ENCODE assay signal across 2 cellular contexts in the genomic region with DNA sequence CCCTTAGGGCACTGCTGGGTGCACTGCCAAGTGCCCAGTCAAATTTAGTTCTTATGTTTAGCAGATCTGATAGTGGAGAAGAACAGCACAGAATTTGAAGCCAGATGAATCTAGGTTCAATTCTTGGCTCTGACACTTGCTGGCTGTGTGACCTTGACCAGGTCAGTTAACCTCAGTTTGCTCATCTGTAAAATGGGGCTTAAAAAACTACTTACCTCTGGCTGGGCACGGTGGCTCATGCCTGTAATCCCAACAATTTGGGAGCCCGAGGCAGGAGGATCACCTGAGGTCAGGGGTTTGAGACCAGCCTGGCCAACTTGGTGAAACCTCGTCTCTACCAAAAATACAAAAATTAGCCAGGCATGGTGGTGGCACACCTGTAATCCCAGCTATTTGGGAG.
TF ChIP-seq lines count a peak whose summit lies in the region.

No MANE protein-coding gene starts in this region.

TF ChIP-seq in HepG2, 621 proteins besides CTCF, POLR2A, EP300 and RAD21:
- TF ChIP-seq, protein P1, sequence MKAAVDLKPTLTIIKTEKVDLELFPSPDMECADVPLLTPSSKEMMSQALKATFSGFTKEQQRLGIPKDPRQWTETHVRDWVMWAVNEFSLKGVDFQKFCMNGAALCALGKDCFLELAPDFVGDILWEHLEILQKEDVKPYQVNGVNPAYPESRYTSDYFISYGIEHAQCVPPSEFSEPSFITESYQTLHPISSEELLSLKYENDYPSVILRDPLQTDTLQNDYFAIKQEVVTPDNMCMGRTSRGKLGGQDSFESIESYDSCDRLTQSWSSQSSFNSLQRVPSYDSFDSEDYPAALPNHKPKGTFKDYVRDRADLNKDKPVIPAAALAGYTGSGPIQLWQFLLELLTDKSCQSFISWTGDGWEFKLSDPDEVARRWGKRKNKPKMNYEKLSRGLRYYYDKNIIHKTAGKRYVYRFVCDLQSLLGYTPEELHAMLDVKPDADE (CRISPR knock-in tag; IDR thresholded peaks at IDR 0.05) = no peak
- TF ChIP-seq ZNF629 (CRISPR knock-in tag; conservative IDR thresholded peaks at IDR 0.05) (peak; percentile 89), IKZF1 (IDR thresholded peaks at IDR 0.05) (no peak), ZC3H4 (CRISPR knock-in tag; IDR thresholded peaks at IDR 0.05; ENCODE audit: borderline replicate concordance) (no peak)
- TF ChIP-seq, protein P2, sequence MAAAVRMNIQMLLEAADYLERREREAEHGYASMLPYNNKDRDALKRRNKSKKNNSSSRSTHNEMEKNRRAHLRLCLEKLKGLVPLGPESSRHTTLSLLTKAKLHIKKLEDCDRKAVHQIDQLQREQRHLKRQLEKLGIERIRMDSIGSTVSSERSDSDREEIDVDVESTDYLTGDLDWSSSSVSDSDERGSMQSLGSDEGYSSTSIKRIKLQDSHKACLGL (CRISPR knock-in tag; IDR thresholded peaks at IDR 0.05) = no peak

TF ChIP-seq in K562, 482 proteins besides CTCF, POLR2A, EP300 and RAD21:
- TF ChIP-seq ZNF408 (CRISPR knock-in tag; IDR thresholded peaks at IDR 0.05; ENCODE audit: low read depth) = no peak
- no peak for TF ChIP-seq OTX1 (CRISPR knock-in tag; IDR thresholded peaks at IDR 0.05)
- no peak for TF ChIP-seq POLR2H (tag; IDR thresholded peaks at IDR 0.05; ENCODE audit: low read depth)
- TF ChIP-seq, protein P3, sequence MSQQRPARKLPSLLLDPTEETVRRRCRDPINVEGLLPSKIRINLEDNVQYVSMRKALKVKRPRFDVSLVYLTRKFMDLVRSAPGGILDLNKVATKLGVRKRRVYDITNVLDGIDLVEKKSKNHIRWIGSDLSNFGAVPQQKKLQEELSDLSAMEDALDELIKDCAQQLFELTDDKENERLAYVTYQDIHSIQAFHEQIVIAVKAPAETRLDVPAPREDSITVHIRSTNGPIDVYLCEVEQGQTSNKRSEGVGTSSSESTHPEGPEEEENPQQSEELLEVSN (IDR thresholded peaks at IDR 0.05; ENCODE audit: borderline replicate concordance in 1 of 2, extremely low read depth in 1 of 2, insufficient read depth in 1 of 2, insufficient read length in 1 of 2, low read depth in 1 of 2, low read length in 1 of 2, poor library complexity in 1 of 2, severe bottlenecking in 1 of 2) = no peak
- TF ChIP-seq GABPB1 (CRISPR knock-in tag; IDR thresholded peaks at IDR 0.05) = no peak
- peak; percentile 87 for TF ChIP-seq ADNP (tag; IDR thresholded peaks at IDR 0.05)
- TF ChIP-seq, protein P4, sequence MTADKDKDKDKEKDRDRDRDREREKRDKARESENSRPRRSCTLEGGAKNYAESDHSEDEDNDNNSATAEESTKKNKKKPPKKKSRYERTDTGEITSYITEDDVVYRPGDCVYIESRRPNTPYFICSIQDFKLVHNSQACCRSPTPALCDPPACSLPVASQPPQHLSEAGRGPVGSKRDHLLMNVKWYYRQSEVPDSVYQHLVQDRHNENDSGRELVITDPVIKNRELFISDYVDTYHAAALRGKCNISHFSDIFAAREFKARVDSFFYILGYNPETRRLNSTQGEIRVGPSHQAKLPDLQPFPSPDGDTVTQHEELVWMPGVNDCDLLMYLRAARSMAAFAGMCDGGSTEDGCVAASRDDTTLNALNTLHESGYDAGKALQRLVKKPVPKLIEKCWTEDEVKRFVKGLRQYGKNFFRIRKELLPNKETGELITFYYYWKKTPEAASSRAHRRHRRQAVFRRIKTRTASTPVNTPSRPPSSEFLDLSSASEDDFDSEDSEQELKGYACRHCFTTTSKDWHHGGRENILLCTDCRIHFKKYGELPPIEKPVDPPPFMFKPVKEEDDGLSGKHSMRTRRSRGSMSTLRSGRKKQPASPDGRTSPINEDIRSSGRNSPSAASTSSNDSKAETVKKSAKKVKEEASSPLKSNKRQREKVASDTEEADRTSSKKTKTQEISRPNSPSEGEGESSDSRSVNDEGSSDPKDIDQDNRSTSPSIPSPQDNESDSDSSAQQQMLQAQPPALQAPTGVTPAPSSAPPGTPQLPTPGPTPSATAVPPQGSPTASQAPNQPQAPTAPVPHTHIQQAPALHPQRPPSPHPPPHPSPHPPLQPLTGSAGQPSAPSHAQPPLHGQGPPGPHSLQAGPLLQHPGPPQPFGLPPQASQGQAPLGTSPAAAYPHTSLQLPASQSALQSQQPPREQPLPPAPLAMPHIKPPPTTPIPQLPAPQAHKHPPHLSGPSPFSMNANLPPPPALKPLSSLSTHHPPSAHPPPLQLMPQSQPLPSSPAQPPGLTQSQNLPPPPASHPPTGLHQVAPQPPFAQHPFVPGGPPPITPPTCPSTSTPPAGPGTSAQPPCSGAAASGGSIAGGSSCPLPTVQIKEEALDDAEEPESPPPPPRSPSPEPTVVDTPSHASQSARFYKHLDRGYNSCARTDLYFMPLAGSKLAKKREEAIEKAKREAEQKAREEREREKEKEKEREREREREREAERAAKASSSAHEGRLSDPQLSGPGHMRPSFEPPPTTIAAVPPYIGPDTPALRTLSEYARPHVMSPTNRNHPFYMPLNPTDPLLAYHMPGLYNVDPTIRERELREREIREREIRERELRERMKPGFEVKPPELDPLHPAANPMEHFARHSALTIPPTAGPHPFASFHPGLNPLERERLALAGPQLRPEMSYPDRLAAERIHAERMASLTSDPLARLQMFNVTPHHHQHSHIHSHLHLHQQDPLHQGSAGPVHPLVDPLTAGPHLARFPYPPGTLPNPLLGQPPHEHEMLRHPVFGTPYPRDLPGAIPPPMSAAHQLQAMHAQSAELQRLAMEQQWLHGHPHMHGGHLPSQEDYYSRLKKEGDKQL (CRISPR knock-in tag; IDR thresholded peaks at IDR 0.05; ENCODE audit: borderline replicate concordance) = no peak
- TF ChIP-seq NCOA1 (IDR thresholded peaks at IDR 0.05; ENCODE audit: low read depth) = no peak
- TF ChIP-seq BHLHE40 (IDR thresholded peaks at IDR 0.05; ENCODE audit: low read length) = no peak
- TF ChIP-seq GATAD2A (IDR thresholded peaks at IDR 0.05) = no peak
- TF ChIP-seq, protein P5, sequence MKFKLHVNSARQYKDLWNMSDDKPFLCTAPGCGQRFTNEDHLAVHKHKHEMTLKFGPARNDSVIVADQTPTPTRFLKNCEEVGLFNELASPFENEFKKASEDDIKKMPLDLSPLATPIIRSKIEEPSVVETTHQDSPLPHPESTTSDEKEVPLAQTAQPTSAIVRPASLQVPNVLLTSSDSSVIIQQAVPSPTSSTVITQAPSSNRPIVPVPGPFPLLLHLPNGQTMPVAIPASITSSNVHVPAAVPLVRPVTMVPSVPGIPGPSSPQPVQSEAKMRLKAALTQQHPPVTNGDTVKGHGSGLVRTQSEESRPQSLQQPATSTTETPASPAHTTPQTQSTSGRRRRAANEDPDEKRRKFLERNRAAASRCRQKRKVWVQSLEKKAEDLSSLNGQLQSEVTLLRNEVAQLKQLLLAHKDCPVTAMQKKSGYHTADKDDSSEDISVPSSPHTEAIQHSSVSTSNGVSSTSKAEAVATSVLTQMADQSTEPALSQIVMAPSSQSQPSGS (CRISPR knock-in tag; IDR thresholded peaks at IDR 0.05) = no peak
- TF ChIP-seq, protein P6, sequence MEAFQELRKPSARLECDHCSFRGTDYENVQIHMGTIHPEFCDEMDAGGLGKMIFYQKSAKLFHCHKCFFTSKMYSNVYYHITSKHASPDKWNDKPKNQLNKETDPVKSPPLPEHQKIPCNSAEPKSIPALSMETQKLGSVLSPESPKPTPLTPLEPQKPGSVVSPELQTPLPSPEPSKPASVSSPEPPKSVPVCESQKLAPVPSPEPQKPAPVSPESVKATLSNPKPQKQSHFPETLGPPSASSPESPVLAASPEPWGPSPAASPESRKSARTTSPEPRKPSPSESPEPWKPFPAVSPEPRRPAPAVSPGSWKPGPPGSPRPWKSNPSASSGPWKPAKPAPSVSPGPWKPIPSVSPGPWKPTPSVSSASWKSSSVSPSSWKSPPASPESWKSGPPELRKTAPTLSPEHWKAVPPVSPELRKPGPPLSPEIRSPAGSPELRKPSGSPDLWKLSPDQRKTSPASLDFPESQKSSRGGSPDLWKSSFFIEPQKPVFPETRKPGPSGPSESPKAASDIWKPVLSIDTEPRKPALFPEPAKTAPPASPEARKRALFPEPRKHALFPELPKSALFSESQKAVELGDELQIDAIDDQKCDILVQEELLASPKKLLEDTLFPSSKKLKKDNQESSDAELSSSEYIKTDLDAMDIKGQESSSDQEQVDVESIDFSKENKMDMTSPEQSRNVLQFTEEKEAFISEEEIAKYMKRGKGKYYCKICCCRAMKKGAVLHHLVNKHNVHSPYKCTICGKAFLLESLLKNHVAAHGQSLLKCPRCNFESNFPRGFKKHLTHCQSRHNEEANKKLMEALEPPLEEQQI (IDR thresholded peaks at IDR 0.05) = no peak
- no peak for TF ChIP-seq ERF (CRISPR knock-in tag; IDR thresholded peaks at IDR 0.05)
- TF ChIP-seq, protein P7, sequence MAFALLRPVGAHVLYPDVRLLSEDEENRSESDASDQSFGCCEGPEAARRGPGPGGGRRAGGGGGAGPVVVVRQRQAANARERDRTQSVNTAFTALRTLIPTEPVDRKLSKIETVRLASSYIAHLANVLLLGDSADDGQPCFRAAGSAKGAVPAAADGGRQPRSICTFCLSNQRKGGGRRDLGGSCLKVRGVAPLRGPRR (CRISPR knock-in tag; IDR thresholded peaks at IDR 0.05) = no peak
- TF ChIP-seq NR4A1 (CRISPR knock-in tag; IDR thresholded peaks at IDR 0.05) = no peak
- TF ChIP-seq NR4A1 (tag; IDR thresholded peaks at IDR 0.05) = no peak
- TF ChIP-seq, protein P8, sequence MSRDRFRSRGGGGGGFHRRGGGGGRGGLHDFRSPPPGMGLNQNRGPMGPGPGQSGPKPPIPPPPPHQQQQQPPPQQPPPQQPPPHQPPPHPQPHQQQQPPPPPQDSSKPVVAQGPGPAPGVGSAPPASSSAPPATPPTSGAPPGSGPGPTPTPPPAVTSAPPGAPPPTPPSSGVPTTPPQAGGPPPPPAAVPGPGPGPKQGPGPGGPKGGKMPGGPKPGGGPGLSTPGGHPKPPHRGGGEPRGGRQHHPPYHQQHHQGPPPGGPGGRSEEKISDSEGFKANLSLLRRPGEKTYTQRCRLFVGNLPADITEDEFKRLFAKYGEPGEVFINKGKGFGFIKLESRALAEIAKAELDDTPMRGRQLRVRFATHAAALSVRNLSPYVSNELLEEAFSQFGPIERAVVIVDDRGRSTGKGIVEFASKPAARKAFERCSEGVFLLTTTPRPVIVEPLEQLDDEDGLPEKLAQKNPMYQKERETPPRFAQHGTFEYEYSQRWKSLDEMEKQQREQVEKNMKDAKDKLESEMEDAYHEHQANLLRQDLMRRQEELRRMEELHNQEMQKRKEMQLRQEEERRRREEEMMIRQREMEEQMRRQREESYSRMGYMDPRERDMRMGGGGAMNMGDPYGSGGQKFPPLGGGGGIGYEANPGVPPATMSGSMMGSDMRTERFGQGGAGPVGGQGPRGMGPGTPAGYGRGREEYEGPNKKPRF (IDR thresholded peaks at IDR 0.05; ENCODE audit: low read depth, low read length) = no peak
- peak; percentile 68; the same call in 1 of the 2 replicates for TF ChIP-seq PTBP1 (IDR thresholded peaks at IDR 0.05; ENCODE audit: low read depth, low read length)
- TF ChIP-seq, protein P9, sequence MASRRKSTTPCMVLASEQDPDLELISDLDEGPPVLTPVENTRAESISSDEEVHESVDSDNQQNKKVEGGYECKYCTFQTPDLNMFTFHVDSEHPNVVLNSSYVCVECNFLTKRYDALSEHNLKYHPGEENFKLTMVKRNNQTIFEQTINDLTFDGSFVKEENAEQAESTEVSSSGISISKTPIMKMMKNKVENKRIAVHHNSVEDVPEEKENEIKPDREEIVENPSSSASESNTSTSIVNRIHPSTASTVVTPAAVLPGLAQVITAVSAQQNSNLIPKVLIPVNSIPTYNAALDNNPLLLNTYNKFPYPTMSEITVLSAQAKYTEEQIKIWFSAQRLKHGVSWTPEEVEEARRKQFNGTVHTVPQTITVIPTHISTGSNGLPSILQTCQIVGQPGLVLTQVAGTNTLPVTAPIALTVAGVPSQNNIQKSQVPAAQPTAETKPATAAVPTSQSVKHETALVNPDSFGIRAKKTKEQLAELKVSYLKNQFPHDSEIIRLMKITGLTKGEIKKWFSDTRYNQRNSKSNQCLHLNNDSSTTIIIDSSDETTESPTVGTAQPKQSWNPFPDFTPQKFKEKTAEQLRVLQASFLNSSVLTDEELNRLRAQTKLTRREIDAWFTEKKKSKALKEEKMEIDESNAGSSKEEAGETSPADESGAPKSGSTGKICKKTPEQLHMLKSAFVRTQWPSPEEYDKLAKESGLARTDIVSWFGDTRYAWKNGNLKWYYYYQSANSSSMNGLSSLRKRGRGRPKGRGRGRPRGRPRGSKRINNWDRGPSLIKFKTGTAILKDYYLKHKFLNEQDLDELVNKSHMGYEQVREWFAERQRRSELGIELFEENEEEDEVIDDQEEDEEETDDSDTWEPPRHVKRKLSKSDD (conservative IDR thresholded peaks at IDR 0.05; ENCODE audit: low read length) = no peak
- no peak for TF ChIP-seq ETV1 (tag; conservative IDR thresholded peaks at IDR 0.05; ENCODE audit: low read depth)
- no peak for TF ChIP-seq CSDE1 (IDR thresholded peaks at IDR 0.05)
- no peak for TF ChIP-seq ZNF175 (CRISPR knock-in tag; IDR thresholded peaks at IDR 0.05; ENCODE audit: low read depth)
- TF ChIP-seq MEF2D (tag; conservative IDR thresholded peaks at IDR 0.05; ENCODE audit: low read depth) = no peak
- TF ChIP-seq SMAD4 (CRISPR knock-in tag; conservative IDR thresholded peaks at IDR 0.05) = no peak
- TF ChIP-seq CBFA2T2 (conservative IDR thresholded peaks at IDR 0.05) = no peak
- no peak for TF ChIP-seq KDM5B (IDR thresholded peaks at IDR 0.05; ENCODE audit: insufficient replicate concordance, low read depth, low read length)
- TF ChIP-seq ZKSCAN1 (IDR thresholded peaks at IDR 0.05; ENCODE audit: low read depth, low read length) = no peak
- no peak for TF ChIP-seq U2AF1 (optimal IDR thresholded peaks at IDR 0.05; ENCODE audit: low read depth, low read length)
- TF ChIP-seq RBM25 (IDR thresholded peaks at IDR 0.05; ENCODE audit: low read depth, low read length, severe bottlenecking) = peak; percentile 91
- no peak for TF ChIP-seq ZNF695 (CRISPR knock-in tag; IDR thresholded peaks at IDR 0.05)
- TF ChIP-seq PTRF (tag; IDR thresholded peaks at IDR 0.05) = no peak
- no peak for TF ChIP-seq ZNF232 (CRISPR knock-in tag; IDR thresholded peaks at IDR 0.05)
- no peak for TF ChIP-seq CHD1 (IDR thresholded peaks at IDR 0.05; ENCODE audit: low read length)
- TF ChIP-seq SUPT5H (IDR thresholded peaks at IDR 0.05) = no peak
- peak in 1 of 2 experiments; percentile 51; a peak in 1 of 4 replicates for TF ChIP-seq RCOR1 (IDR thresholded peaks at IDR 0.05; ENCODE audit: borderline replicate concordance in 1 of 2, low read depth in 2 of 2, low read length in 2 of 2)
- TF ChIP-seq ZNF766 (CRISPR knock-in tag; conservative IDR thresholded peaks at IDR 0.05) = no peak
- TF ChIP-seq SMARCA5 (IDR thresholded peaks at IDR 0.05) = peak; percentile 84
- no peak for TF ChIP-seq TAF9B (IDR thresholded peaks at IDR 0.05; ENCODE audit: partially characterized antibody)
- TF ChIP-seq TEAD1 (CRISPR knock-in tag; IDR thresholded peaks at IDR 0.05) = no peak
- no peak for TF ChIP-seq KAT8 (IDR thresholded peaks at IDR 0.05; ENCODE audit: low read depth)
- TF ChIP-seq ESRRA (IDR thresholded peaks at IDR 0.05; ENCODE audit: borderline replicate concordance, low read depth) = peak; percentile 100
- no peak for TF ChIP-seq ZNF124 (CRISPR knock-in tag; IDR thresholded peaks at IDR 0.05)
- TF ChIP-seq SREBF2 (CRISPR knock-in tag; IDR thresholded peaks at IDR 0.05) = no peak
- no peak for TF ChIP-seq DNMT1 (IDR thresholded peaks at IDR 0.05)
- no peak for TF ChIP-seq GATAD2B (IDR thresholded peaks at IDR 0.05; ENCODE audit: borderline replicate concordance)
- peak; percentile 88 for TF ChIP-seq BCOR (IDR thresholded peaks at IDR 0.05)
